8 cellular contexts compared by ENCODE assay signal in genomic region chr12:92136883-92137582, GRCh38. TPM values are rescaled to one million over a fixed set of nuclear protein-coding genes. Genes with fewer than 3 reads are reported as not detected.
DNase-seq lines count a peak whose midpoint lies in the region; ATAC-seq and TF ChIP-seq lines count a peak whose summit lies in the region.

No MANE protein-coding gene starts in this region.

- H3K4me3 ChIP-seq in GM08714 (ENCODE audit: low read length): peak overlapping the region; percentile 84
- H3K4me3 ChIP-seq in choroid plexus epithelial cell (ENCODE audit: low read depth, low read length): no peak overlapping the region

- H3K36me3 Mint-ChIP-seq in naive B cell: peaks cover 16 to 49% of the 10 kb centered on the region in 2 donors

- intact Hi-C loops in head of caudate nucleus (cut with DNase I): no loop called here

- peak overlapping the region in 2 of 6 donors; percentile 12 to 95 for H3K27ac Mint-ChIP-seq in naive B cell

- peak; percentile 83 for DNase-seq in NCI-H460 (ENCODE audit: extremely low read depth, low read depth)
- peak; percentile 87 for DNase-seq in choroid plexus epithelial cell (ENCODE audit: low read depth)
- no peak for DNase-seq in naive B cell
- no peak for DNase-seq in middle frontal gyrus (ENCODE audit: extremely low spot score, low spot score)
- DNase-seq in head of caudate nucleus: no peak
- no peak for DNase-seq in globus pallidus (ENCODE audit: low spot score)
- DNase-seq in NCI-H2227 treated with DMSO at 0.1 percent for 48 hours (lab: John Stamatoyannopoulos, UW): no peak

- TF ChIP-seq CTCF in choroid plexus epithelial cell (conservative IDR thresholded peaks at IDR 0.05; ENCODE audit: low read depth, low read length): no peak

- H3K9me3 Mint-ChIP-seq in naive B cell: no peaks in the 10 kb centered on the region

- peak overlapping the region; percentile 96 to 100 (median 100) for H3K4me3 Mint-ChIP-seq in naive B cell

- ATAC-seq in naive B cell (ENCODE audit: low read depth in 2 of 2): no peak

- peaks cover 62 to 75% (median 74%) of the 10 kb centered on the region in 3 donors for H3K4me1 Mint-ChIP-seq in naive B cell

- no peaks in the 10 kb centered on the region for H3K27me3 Mint-ChIP-seq in naive B cell

RNA-seq across cellular contexts. Expression of gene BTG1, which starts 8.6 kb away (rescaled TPM):
- 29.5 and 32.6 TPM in 2 replicates for total RNA-seq in NCI-H460 (2014; rRNA removed; shearing (Covaris generic))
- 2.7 and 3.4 TPM in 2 replicates for polyA plus RNA-seq in NCI-H460 (2014; cell fraction: nucleus; rRNA removed)
- polyA plus RNA-seq in naive B cell (ENCODE audit: low read depth in 6 of 6): 1,000 to 10,000 TPM in 3 of 6 donors, 100 to 1,000 TPM in 3; 644 to 1,809 (median 1,004) TPM

Comparison
In these comparisons a context has a peak if more than half of its experiments do, and no peak if none do; other contexts are left out.
1. DNase-seq: peak in NCI-H460 (single experiment) and choroid plexus epithelial cell (single experiment); none in naive B cell (single experiment), middle frontal gyrus (single experiment), head of caudate nucleus (0 of 42), globus pallidus (single experiment) and NCI-H2227 treated with DMSO at 0.1 percent for 48 hours (single experiment).